In the genomic region with DNA sequence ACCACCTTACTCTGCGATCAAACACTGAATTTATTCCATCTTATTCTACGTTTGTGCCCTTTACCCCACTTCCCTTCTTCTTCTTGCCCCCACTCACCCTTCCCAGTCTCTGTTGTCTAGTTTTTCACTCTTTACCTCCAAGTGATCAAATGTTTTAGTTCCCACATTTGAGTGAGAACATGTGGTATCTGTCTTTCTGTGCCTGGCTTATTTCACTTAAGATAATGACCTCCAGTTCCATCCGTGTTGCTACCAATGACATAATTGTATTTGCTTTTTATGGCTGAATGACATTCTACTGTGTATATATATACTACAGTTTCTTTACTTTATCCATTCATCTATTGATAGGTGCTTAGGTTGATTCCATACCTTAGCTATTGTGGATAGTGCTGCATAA, we compare ENCODE assay signal across 19 cellular contexts.
DNase-seq lines count a peak whose midpoint lies in the region; ATAC-seq and TF ChIP-seq lines count a peak whose summit lies in the region.
"Had no signal": no experiment of that assay in that cellular context is flagged by ENCODE, and none has a peak within 500 bp of the region (broad histone marks: within the 10 kb centered on the region; RNA-seq: fewer than 3 reads in every experiment).

No MANE protein-coding gene starts in this region.

- H3K27me3 ChIP-seq in cardiac muscle cell (no peaks in the 10 kb centered on the region), OCI-LY3 (ENCODE audit: low read depth, low read length) (no peaks in the 10 kb centered on the region), ascending aorta (no peaks in the 10 kb centered on the region), left lung (no peaks in the 10 kb centered on the region)

- H3K9me3 ChIP-seq in cardiac muscle cell (ENCODE audit: low read depth) (no peaks in the 10 kb centered on the region), OCI-LY3 (ENCODE audit: insufficient read depth, low read length) (no peaks in the 10 kb centered on the region), ascending aorta (no peaks in the 10 kb centered on the region), left lung (no peaks in the 10 kb centered on the region)

- TF ChIP-seq CTCF in cardiac muscle cell (IDR thresholded peaks at IDR 0.05; ENCODE audit: low read depth, low read length) (no peak), OCI-LY3 (IDR thresholded peaks at IDR 0.05; ENCODE audit: low read depth, low read length) (no peak), ascending aorta (IDR thresholded peaks at IDR 0.05) (no peak), left lung (IDR thresholded peaks at IDR 0.05) (no peak)

- no peak overlapping the region for H3K9ac ChIP-seq in OCI-LY3 (ENCODE audit: low read length)

- intact Hi-C loops in left cardiac atrium (cut with DNase I) (no loop called here), ascending aorta (cut with DNase I) (no loop called here), left lung (cut with DNase I) (no loop called here)

- H3K36me3 ChIP-seq in cardiac muscle cell (no peaks in the 10 kb centered on the region), OCI-LY3 (replicated peaks; ENCODE audit: low read depth, low read length) (no peaks in the 10 kb centered on the region), ascending aorta (no peaks in the 10 kb centered on the region), left lung (no peaks in the 10 kb centered on the region)

- H3K27ac ChIP-seq in cardiac muscle cell (peak overlapping the region; percentile 69), OCI-LY3 (ENCODE audit: low read length) (no peak overlapping the region), ascending aorta (no peak overlapping the region), left lung (no peak overlapping the region)
- H3K27ac ChIP-seq: PC-9 had no signal

- H4K20me1 ChIP-seq in OCI-LY3 (ENCODE audit: insufficient read depth, low read length): no peaks in the 10 kb centered on the region

- H3K4me3 ChIP-seq in cardiac muscle cell (no peak overlapping the region), OCI-LY3 (ENCODE audit: low read length) (no peak overlapping the region), ascending aorta (no peak overlapping the region), left lung (no peak overlapping the region)
- H3K4me3 ChIP-seq: GM12878, PC-9 had no signal

- peak overlapping the region; percentile 64; the same call in 1 of the 2 replicates for H3K4me2 ChIP-seq in OCI-LY3 (ENCODE audit: low read length)
- H3K4me2 ChIP-seq: PC-9 had no signal

- no peaks in the 10 kb centered on the region for H3K79me2 ChIP-seq in OCI-LY3 (ENCODE audit: low read length)

- H3K4me1 ChIP-seq in cardiac muscle cell (ENCODE audit: low read depth): peaks cover 33% of the 10 kb centered on the region
- H3K4me1 ChIP-seq in OCI-LY3 (ENCODE audit: low read length): peaks cover 21% of the 10 kb centered on the region
- no peaks in the 10 kb centered on the region for H3K4me1 ChIP-seq in ascending aorta
- no peaks in the 10 kb centered on the region for H3K4me1 ChIP-seq in left lung

- DNase-seq in cardiac muscle cell (ENCODE audit: low read depth in 1 of 2, low spot score in 1 of 2): no peak
- DNase-seq in left cardiac atrium: no peak
- DNase-seq in NCI-H187 treated with DMSO at 0.1 percent for 48 hours (lab: John Stamatoyannopoulos, UW): peak; percentile 7
- DNase-seq in NCI-H1105 (lab: John Stamatoyannopoulos, UW): no peak
- DNase-seq in ascending aorta (ENCODE audit: low spot score in 2 of 2): no peak
- no peak for DNase-seq in left lung
- DNase-seq: CD4-positive, CD25-positive, alpha-beta regulatory T cell; DMS79 treated with DMSO at 0.1 percent for 48 hours; KG1; NCI-H1092 treated with DMSO at 0.1 percent for 48 hours; NCI-H2171; NCI-H446 treated with DMSO at 0.1 percent for 48 hours; NCI-H82; PC-9; RPMI8226; SHP77 treated with DMSO at 0.1 percent for 48 hours; T-cell had no signal

- ATAC-seq in left cardiac atrium (no peak), left lung (no peak)
- ATAC-seq: GM12878, T-cell had no signal

- no peak overlapping the region for H2AFZ ChIP-seq in OCI-LY3 (ENCODE audit: low read depth, low read length)
- H2AFZ ChIP-seq: PC-9 had no signal
